ENCODE assay signal across 11 cellular contexts in genomic region chr22:40510965-40511364, GRCh38.
DNase-seq lines count a peak whose midpoint lies in the region; ATAC-seq and TF ChIP-seq lines count a peak whose summit lies in the region.
"Had no signal": no experiment of that assay in that cellular context is flagged by ENCODE, and none has a peak within 500 bp of the region (broad histone marks: within the 10 kb centered on the region; RNA-seq: fewer than 3 reads in every experiment).

No MANE protein-coding gene starts in this region.

- H3T11ph ChIP-seq in H9 (ENCODE audit: low read length), result no peak overlapping the region

- no peak overlapping the region for H3K14ac ChIP-seq in H9 (ENCODE audit: insufficient read depth, low read length)

- no peak overlapping the region for H2BK12ac ChIP-seq in H9 (ENCODE audit: insufficient read length, low read depth, low read length)

- no peaks in the 10 kb centered on the region for H4K20me1 ChIP-seq in H9 (ENCODE audit: control insufficient read depth, insufficient read depth, insufficient read length)

- no peak overlapping the region for H3K4me2 ChIP-seq in H9 (ENCODE audit: insufficient read depth, insufficient read length, low read length)

- no peak overlapping the region for H2BK120ac ChIP-seq in H9 (ENCODE audit: low read depth, low read length, poor library complexity, severe bottlenecking)

- BruUV-seq in MCF 10A (replicated peaks; lab: Mats Ljungman, UMichigan), result no TSS peak

- H3K4ac ChIP-seq in H9 (ENCODE audit: low read depth, low read length), result no peak overlapping the region

- TF ChIP-seq CTCF in MCF 10A (IDR thresholded peaks at IDR 0.05; ENCODE audit: unreplicated experiment) (no peak), suprapubic skin (IDR thresholded peaks at IDR 0.05) (no peak), H9 (conservative IDR thresholded peaks at IDR 0.05) (no peak)

- H3K9me3 ChIP-seq in HUES48 (ENCODE audit: control insufficient read depth, insufficient read depth, low read length), result no peaks in the 10 kb centered on the region
- no peaks in the 10 kb centered on the region for H3K9me3 ChIP-seq in muscle layer of colon (ENCODE audit: low read length)
- H3K9me3 ChIP-seq in suprapubic skin, result no peaks in the 10 kb centered on the region
- H3K9me3 ChIP-seq in MG63, result no peaks in the 10 kb centered on the region
- no peaks in the 10 kb centered on the region for H3K9me3 ChIP-seq in H9 (ENCODE audit: control insufficient read depth, low read depth, low read length)
- H3K9me3 ChIP-seq: BLaER1 treated with 17β-estradiol and CSF1 and Interleukin-3, amounts not matched to agents 10 nM and 100 nM had no signal

- no peak overlapping the region for H2AFZ ChIP-seq in H9 (ENCODE audit: low read length)

- no peak overlapping the region for H3K56ac ChIP-seq in H9 (ENCODE audit: insufficient read length, low read depth, low read length)

- TF ChIP-seq EP300 in suprapubic skin (IDR thresholded peaks at IDR 0.05), result no peak

- H3K9me3 Mint-ChIP-seq in MCF 10A (ENCODE audit: unreplicated experiment) (no peaks in the 10 kb centered on the region), H9 (no peaks in the 10 kb centered on the region)
- H3K9me3 Mint-ChIP-seq: activated naive CD4-positive, alpha-beta T cell treated with anti-CD3 and anti-CD28 coated beads, Interleukin-2, amount 50 U/mL, for 24 hours had no signal

- peaks cover 19% of the 10 kb centered on the region for H3K4me1 ChIP-seq in HUES48 (ENCODE audit: control insufficient read depth, insufficient read depth, low read length)
- peaks cover 45% of the 10 kb centered on the region for H3K4me1 ChIP-seq in muscle layer of colon (ENCODE audit: insufficient read depth, low read length)
- H3K4me1 ChIP-seq in suprapubic skin, result peaks cover 59% of the 10 kb centered on the region
- H3K4me1 ChIP-seq in H9 (ENCODE audit: insufficient read depth, low read length), result peaks cover 2% of the 10 kb centered on the region; the same call in 1 of the 2 replicates

- DNase-seq in MCF 10A (ENCODE audit: unreplicated experiment) (no peak), suprapubic skin (ENCODE audit: low spot score in 2 of 2) (no peak), MG63 (no peak), AG20443 (ENCODE audit: low spot score) (no peak), H9 (no peak)
- DNase-seq: stimulated activated CD4-positive, alpha-beta T cell treated with anti-CD3 and anti-CD28 coated beads, Interleukin-12 subunit alpha, Interleukin-12 subunit beta, amount 100 ng/mL, for 4 hours had no signal

- POLR2A ChIA-PET in MCF 10A (lab: Yijun Ruan, JAX), result interaction anchor here (0.8 to 5.2 kb wide), 8 partner anchors 13 to 124 kb away, joined by 3 to 55 read pairs (median 14); partner anchors contain the start of gene MRTFA

- H3K79me2 ChIP-seq in H9 (ENCODE audit: insufficient read depth, low read length), result no peaks in the 10 kb centered on the region

- whole genome bisulfite sequencing in suprapubic skin, result 85% methylated on average over 1 of the region's 1 CpG
- no CpG with 5 or more reads among the region's 1 CpG for WGBS in H9 (ENCODE audit: extremely low coverage, insufficient read length, low lambda C conversion rate)

- H3K4me3 Mint-ChIP-seq in MCF 10A (ENCODE audit: unreplicated experiment) (no peak overlapping the region), H9 (no peak overlapping the region)
- H3K4me3 Mint-ChIP-seq: activated naive CD4-positive, alpha-beta T cell treated with anti-CD3 and anti-CD28 coated beads, Interleukin-2, amount 50 U/mL, for 24 hours had no signal

- no peaks in the 10 kb centered on the region for H3K23me2 ChIP-seq in H9 (ENCODE audit: insufficient read length, low read depth, low read length, poor library complexity, severe bottlenecking)

- H3K27me3 ChIP-seq in HUES48 (ENCODE audit: control insufficient read depth, insufficient read depth, low read length), result no peaks in the 10 kb centered on the region
- no peaks in the 10 kb centered on the region for H3K27me3 ChIP-seq in muscle layer of colon (ENCODE audit: control insufficient read depth in 1 of 2, insufficient read depth in 2 of 2, low read length in 2 of 2)
- no peaks in the 10 kb centered on the region for H3K27me3 ChIP-seq in suprapubic skin
- H3K27me3 ChIP-seq in MG63, result no peaks in the 10 kb centered on the region
- no peaks in the 10 kb centered on the region for H3K27me3 ChIP-seq in H9 (ENCODE audit: insufficient read depth, low read length)
- H3K27me3 ChIP-seq: BLaER1 treated with 17β-estradiol and CSF1 and Interleukin-3, amounts not matched to agents 10 nM and 100 nM had no signal

- H3K36me3 ChIP-seq in HUES48 (ENCODE audit: control insufficient read depth, insufficient read depth, low read length) (no peaks in the 10 kb centered on the region), muscle layer of colon (ENCODE audit: insufficient read depth, low read length) (no peaks in the 10 kb centered on the region), suprapubic skin (no peaks in the 10 kb centered on the region), MG63 (peaks cover 18% of the 10 kb centered on the region)

- TF ChIP-seq POLR2A in suprapubic skin (IDR thresholded peaks at IDR 0.05), result no peak

- CTCF ChIA-PET in MCF 10A (lab: Yijun Ruan, JAX), result interaction anchor here (0.7 to 1.4 kb wide), 4 partner anchors 13 to 75 kb away, joined by 3 to 6 read pairs (median 4); no protein-coding TSS in a partner anchor

- no peak overlapping the region for H2BK15ac ChIP-seq in H9 (ENCODE audit: low read depth, low read length)

- H3K36me3 Mint-ChIP-seq in MCF 10A (ENCODE audit: insufficient read depth, unreplicated experiment), result peaks cover 9% of the 10 kb centered on the region
- no peaks in the 10 kb centered on the region for H3K36me3 Mint-ChIP-seq in H9 (ENCODE audit: insufficient read depth in 1 of 3, low read depth in 3 of 3)

- H3K27ac ChIP-seq in HUES48 (ENCODE audit: low read depth, low read length), result peak overlapping the region; percentile 10
- peak overlapping the region; percentile 13 for H3K27ac ChIP-seq in muscle layer of colon (ENCODE audit: low read depth, low read length)
- peak overlapping the region; percentile 80 for H3K27ac ChIP-seq in suprapubic skin
- no peak overlapping the region for H3K27ac ChIP-seq in H9 (ENCODE audit: insufficient read length, low read depth, low read length)

- H3K4me3 ChIP-seq in HUES48 (ENCODE audit: low read depth, low read length) (no peak overlapping the region), muscle layer of colon (ENCODE audit: low read depth in 1 of 2, low read length in 2 of 2) (no peak overlapping the region), suprapubic skin (no peak overlapping the region), MG63 (no peak overlapping the region)
- H3K4me3 ChIP-seq: BLaER1 treated with 17β-estradiol and CSF1 and Interleukin-3, amounts not matched to agents 10 nM and 100 nM had no signal

- no peak overlapping the region for H3K23ac ChIP-seq in H9 (ENCODE audit: insufficient read length, low read depth, low read length)

- H4K8ac ChIP-seq in H9 (replicated peaks; ENCODE audit: insufficient read length, low read depth, low read length), result no peak overlapping the region

- H4K91ac ChIP-seq in H9 (ENCODE audit: insufficient read length, low read depth, low read length), result no peak overlapping the region

- intact Hi-C loops in MCF 10A (cut with micrococcal nuclease), result no loop called here

- H3K27me3 Mint-ChIP-seq in MCF 10A (ENCODE audit: insufficient read depth, unreplicated experiment) (no peaks in the 10 kb centered on the region), H9 (ENCODE audit: low read depth) (no peaks in the 10 kb centered on the region)
- H3K27me3 Mint-ChIP-seq: activated naive CD4-positive, alpha-beta T cell treated with anti-CD3 and anti-CD28 coated beads, Interleukin-2, amount 50 U/mL, for 24 hours had no signal

- H2BK20ac ChIP-seq in H9 (ENCODE audit: low read depth, low read length, poor library complexity, severe bottlenecking), result no peak overlapping the region

- no peak for ATAC-seq in GM21619 (IDR thresholded peaks at IDR 0.05; ENCODE audit: unreplicated experiment)

- no peak overlapping the region for H3K9ac ChIP-seq in HUES48 (ENCODE audit: low read depth, low read length)
- no peak overlapping the region for H3K9ac ChIP-seq in muscle layer of colon (ENCODE audit: low read length)
- H3K9ac ChIP-seq in H9 (ENCODE audit: extremely low read depth, insufficient read length, low read length), result no peak overlapping the region

- peak overlapping the region; percentile 85 for H3K27ac Mint-ChIP-seq in MCF 10A (ENCODE audit: low read depth, unreplicated experiment)
- peak overlapping the region in 1 of 3 experiments; percentile 24; a peak in 1 of 7 replicates for H3K27ac Mint-ChIP-seq in H9
- H3K27ac Mint-ChIP-seq: activated naive CD4-positive, alpha-beta T cell treated with anti-CD3 and anti-CD28 coated beads, Interleukin-2, amount 50 U/mL, for 24 hours had no signal

- H3K4me1 Mint-ChIP-seq in MCF 10A (ENCODE audit: insufficient read depth, unreplicated experiment) (peaks cover 43% of the 10 kb centered on the region), H9 (peaks cover 13 to 14% of the 10 kb centered on the region in 2 experiments)

- H2AK5ac ChIP-seq in H9 (ENCODE audit: insufficient read length, low read length), result no peak overlapping the region

- no peak overlapping the region for H3K18ac ChIP-seq in H9 (ENCODE audit: insufficient read length, low read depth, low read length)

- no peak overlapping the region for H4K5ac ChIP-seq in H9 (ENCODE audit: insufficient read length, low read depth, low read length)

- no peak overlapping the region for H2BK5ac ChIP-seq in H9 (ENCODE audit: insufficient read length, low read length)

- no peaks in the 10 kb centered on the region for H3K79me1 ChIP-seq in H9 (ENCODE audit: insufficient read depth, low read depth, low read length, poor library complexity, severe bottlenecking)
